In genomic region chr12:12534134-12534866, GRCh38 we compare ENCODE assay signal across 12 cellular contexts. TPM values are rescaled to one million over a fixed set of nuclear protein-coding genes. Genes with fewer than 3 reads are reported as not detected.
A peak's percentile ranks its signal among the peaks of the same experiment; 100 is the strongest.
DNase-seq lines count a peak whose midpoint lies in the region; ATAC-seq, FAIRE-seq and TF ChIP-seq lines count a peak whose summit lies in the region.
"Had no signal": no experiment of that assay in that cellular context is flagged by ENCODE, and none has a peak within 500 bp of the region (broad histone marks: within the 10 kb centered on the region; RNA-seq: fewer than 3 reads in every experiment).

No MANE protein-coding gene starts in this region.

- POLR2A ChIA-PET in activated CD4-positive, alpha-beta memory T cell treated with anti-CD3 and anti-CD28 coated beads for 36 hours (lab: Charles Lee): interaction anchor here (0.6 to 1.3 kb wide), 6 partner anchors 8 to 157 kb away, joined by 3 to 7 read pairs (median 3); no protein-coding TSS in a partner anchor
- POLR2A ChIA-PET in activated CD4-positive, alpha-beta memory T cell treated with anti-CD3 and anti-CD28 coated beads, Interleukin-2, amount 10 ng/mL, durations not matched to agents 7 days and 5 days (lab: Charles Lee): interaction anchor here (0.6 to 1.1 kb wide), 3 partner anchors 9 to 158 kb away, joined by 3 read pairs; no protein-coding TSS in a partner anchor

- DNase-seq in activated CD4-positive, alpha-beta memory T cell treated with anti-CD3 and anti-CD28 coated beads for 36 hours: no peak
- no peak for DNase-seq in activated CD4-positive, alpha-beta memory T cell treated with anti-CD3 and anti-CD28 coated beads, Interleukin-2, amount 10 ng/mL, durations not matched to agents 7 days and 5 days
- peak; percentile 16 for DNase-seq in mesenchymal stem cell
- DNase-seq in testis: peak; percentile 29
- no peak for DNase-seq in MM.1S
- DNase-seq in urothelium cell line (ENCODE audit: low spot score): no peak
- DNase-seq: activated CD4-positive, alpha-beta T cell treated with anti-CD3 and anti-CD28 coated beads for 48 hours; anterior cingulate cortex; GF-D8 had no signal

- no peaks in the 10 kb centered on the region for H3K9me3 Mint-ChIP-seq in activated CD4-positive, alpha-beta memory T cell treated with anti-CD3 and anti-CD28 coated beads for 36 hours
- H3K9me3 Mint-ChIP-seq in activated CD4-positive, alpha-beta memory T cell treated with anti-CD3 and anti-CD28 coated beads, Interleukin-2, amount 10 ng/mL, durations not matched to agents 7 days and 5 days: no peaks in the 10 kb centered on the region
- H3K9me3 Mint-ChIP-seq in activated T-helper 17 cell treated with anti-CD3 and anti-CD28 coated beads, Interleukin-2, amount 50 U/mL, for 72 hours: no peaks in the 10 kb centered on the region

- H3K4me3 Mint-ChIP-seq in activated CD4-positive, alpha-beta memory T cell treated with anti-CD3 and anti-CD28 coated beads for 36 hours: no peak overlapping the region
- no peak overlapping the region for H3K4me3 Mint-ChIP-seq in activated CD4-positive, alpha-beta memory T cell treated with anti-CD3 and anti-CD28 coated beads, Interleukin-2, amount 10 ng/mL, durations not matched to agents 7 days and 5 days
- peak overlapping the region; percentile 70 for H3K4me3 Mint-ChIP-seq in activated T-helper 17 cell treated with anti-CD3 and anti-CD28 coated beads, Interleukin-2, amount 50 U/mL, for 72 hours

- TF ChIP-seq CTCF in testis (IDR thresholded peaks at IDR 0.05) (no peak), MM.1S (IDR thresholded peaks at IDR 0.05; ENCODE audit: low read length) (no peak)

- H2AK5ac ChIP-seq in mesenchymal stem cell (ENCODE audit: low read length, severe bottlenecking): no peak overlapping the region

- H3K14ac ChIP-seq in mesenchymal stem cell (ENCODE audit: low read length in 2 of 2): no peak overlapping the region

- H2AFZ ChIP-seq in mesenchymal stem cell (ENCODE audit: low read depth, low read length) (no peak overlapping the region), MM.1S (ENCODE audit: low read length) (no peak overlapping the region)

- no peaks in the 10 kb centered on the region for H3K27me3 ChIP-seq in mesenchymal stem cell (ENCODE audit: control insufficient read depth in 1 of 2, insufficient read depth in 1 of 2, low read length in 2 of 2)
- no peaks in the 10 kb centered on the region for H3K27me3 ChIP-seq in testis
- H3K27me3 ChIP-seq in MM.1S (replicated peaks; ENCODE audit: insufficient read depth, low read length): no peaks in the 10 kb centered on the region

- no peak overlapping the region for H3K4ac ChIP-seq in mesenchymal stem cell (ENCODE audit: low read depth in 1 of 2, low read length in 2 of 2)

- H3K27me3 Mint-ChIP-seq in activated CD4-positive, alpha-beta memory T cell treated with anti-CD3 and anti-CD28 coated beads for 36 hours: no peaks in the 10 kb centered on the region
- no peaks in the 10 kb centered on the region for H3K27me3 Mint-ChIP-seq in activated CD4-positive, alpha-beta memory T cell treated with anti-CD3 and anti-CD28 coated beads, Interleukin-2, amount 10 ng/mL, durations not matched to agents 7 days and 5 days
- H3K27me3 Mint-ChIP-seq in activated T-helper 17 cell treated with anti-CD3 and anti-CD28 coated beads, Interleukin-2, amount 50 U/mL, for 72 hours: no peaks in the 10 kb centered on the region

- no peak for TF ChIP-seq POLR2A in testis (IDR thresholded peaks at IDR 0.05)

- no peak overlapping the region for H4K91ac ChIP-seq in mesenchymal stem cell (ENCODE audit: low read length)

- FAIRE-seq in urothelium cell line (lab: Jason Lieb, UNC): no peak
- FAIRE-seq: RCC 7860 had no signal

- H2BK15ac ChIP-seq in mesenchymal stem cell (ENCODE audit: low read depth, poor library complexity, severe bottlenecking): no peak overlapping the region

- CTCF ChIA-PET in activated CD4-positive, alpha-beta memory T cell treated with anti-CD3 and anti-CD28 coated beads for 36 hours (lab: Charles Lee): interaction anchor here (0.7 kb wide), 1 partner anchor 163 kb away, joined by 3 read pairs; no protein-coding TSS in a partner anchor
- CTCF ChIA-PET in activated CD4-positive, alpha-beta memory T cell treated with anti-CD3 and anti-CD28 coated beads, Interleukin-2, amount 10 ng/mL, durations not matched to agents 7 days and 5 days (lab: Charles Lee): no interaction called here

- no peak overlapping the region for H3K9ac ChIP-seq in mesenchymal stem cell (ENCODE audit: low read length)
- H3K9ac ChIP-seq in MM.1S (ENCODE audit: low read length): no peak overlapping the region

- H3K27ac ChIP-seq in mesenchymal stem cell (ENCODE audit: low read length, poor library complexity, severe bottlenecking) (no peak overlapping the region), testis (peak overlapping the region; percentile 69 to 74), MM.1S (ENCODE audit: low read length) (no peak overlapping the region)

- H2BK120ac ChIP-seq in mesenchymal stem cell (ENCODE audit: low read depth, low read length): no peak overlapping the region

- H2BK12ac ChIP-seq in mesenchymal stem cell (ENCODE audit: low read length in 2 of 2): no peak overlapping the region

- intact Hi-C loops in activated CD4-positive, alpha-beta memory T cell treated with anti-CD3 and anti-CD28 coated beads for 36 hours (cut with micrococcal nuclease): no loop called here
- intact Hi-C loops in testis (cut with DNase I; ENCODE audit: low total_unique reads): no loop called here

- peaks cover 3% of the 10 kb centered on the region for H3K79me1 ChIP-seq in mesenchymal stem cell (replicated peaks; ENCODE audit: low read length, poor library complexity, severe bottlenecking)

- H3K18ac ChIP-seq in mesenchymal stem cell (ENCODE audit: low read depth in 1 of 2, low read length in 2 of 2): no peak overlapping the region

- no peaks in the 10 kb centered on the region for H3K36me3 ChIP-seq in mesenchymal stem cell (ENCODE audit: control insufficient read depth in 1 of 2, insufficient read depth in 2 of 2, low read depth in 1 of 2, low read length in 2 of 2)
- peaks cover 4% of the 10 kb centered on the region for H3K36me3 ChIP-seq in testis (ENCODE audit: low read depth, missing control alignments)
- H3K36me3 ChIP-seq in MM.1S (replicated peaks; ENCODE audit: insufficient read depth, low read length): no peaks in the 10 kb centered on the region

- H3K36me3 Mint-ChIP-seq in activated CD4-positive, alpha-beta memory T cell treated with anti-CD3 and anti-CD28 coated beads for 36 hours: peaks cover 7% of the 10 kb centered on the region
- H3K36me3 Mint-ChIP-seq in activated CD4-positive, alpha-beta memory T cell treated with anti-CD3 and anti-CD28 coated beads, Interleukin-2, amount 10 ng/mL, durations not matched to agents 7 days and 5 days (ENCODE audit: low read depth): peaks cover 14% of the 10 kb centered on the region
- peaks cover 81% of the 10 kb centered on the region for H3K36me3 Mint-ChIP-seq in activated T-helper 17 cell treated with anti-CD3 and anti-CD28 coated beads, Interleukin-2, amount 50 U/mL, for 72 hours (ENCODE audit: low read depth)

- WGBS in mesenchymal stem cell: 44% methylated on average over 6 of the region's 8 CpGs
- 37 to 64% methylated on average over 8 of the region's 8 CpGs for WGBS in testis, 2 donors

- no peak overlapping the region for H3K4me3 ChIP-seq in mesenchymal stem cell (ENCODE audit: insufficient read depth in 1 of 2, low read depth in 1 of 2, low read length in 2 of 2)
- H3K4me3 ChIP-seq in testis: no peak overlapping the region
- no peak overlapping the region for H3K4me3 ChIP-seq in MM.1S (ENCODE audit: low read length)

- H3K4me2 ChIP-seq in mesenchymal stem cell (ENCODE audit: low read length, poor library complexity, severe bottlenecking) (no peak overlapping the region), MM.1S (ENCODE audit: low read depth, low read length) (no peak overlapping the region)

- no peaks in the 10 kb centered on the region for H3K9me2 ChIP-seq in MM.1S (replicated peaks; ENCODE audit: insufficient read depth, low read length)

- no peaks in the 10 kb centered on the region for H3K79me2 ChIP-seq in MM.1S (ENCODE audit: low read length)

- no peaks in the 10 kb centered on the region for H3F3A ChIP-seq in MM.1S (ENCODE audit: insufficient read depth, low read length)

- peaks cover 39% of the 10 kb centered on the region for H3K4me1 Mint-ChIP-seq in activated CD4-positive, alpha-beta memory T cell treated with anti-CD3 and anti-CD28 coated beads for 36 hours (ENCODE audit: low read depth)
- H3K4me1 Mint-ChIP-seq in activated CD4-positive, alpha-beta memory T cell treated with anti-CD3 and anti-CD28 coated beads, Interleukin-2, amount 10 ng/mL, durations not matched to agents 7 days and 5 days: peaks cover 16% of the 10 kb centered on the region
- H3K4me1 Mint-ChIP-seq in activated T-helper 17 cell treated with anti-CD3 and anti-CD28 coated beads, Interleukin-2, amount 50 U/mL, for 72 hours: peaks cover 31% of the 10 kb centered on the region

- H3K27ac Mint-ChIP-seq in activated CD4-positive, alpha-beta memory T cell treated with anti-CD3 and anti-CD28 coated beads for 36 hours: peak overlapping the region; percentile 39
- no peak overlapping the region for H3K27ac Mint-ChIP-seq in activated CD4-positive, alpha-beta memory T cell treated with anti-CD3 and anti-CD28 coated beads, Interleukin-2, amount 10 ng/mL, durations not matched to agents 7 days and 5 days
- peak overlapping the region; percentile 95 for H3K27ac Mint-ChIP-seq in activated T-helper 17 cell treated with anti-CD3 and anti-CD28 coated beads, Interleukin-2, amount 50 U/mL, for 72 hours

- H4K8ac ChIP-seq in mesenchymal stem cell (ENCODE audit: low read length): no peak overlapping the region

- peak; percentile 49 for ATAC-seq in activated T-helper 17 cell treated with anti-CD3 and anti-CD28 coated beads, Interleukin-2, amount 50 U/mL, for 72 hours (replicated peaks)
- no peak for ATAC-seq in GM18502 (IDR thresholded peaks at IDR 0.05; ENCODE audit: poor library complexity, unreplicated experiment)

- H3K23ac ChIP-seq in mesenchymal stem cell (ENCODE audit: low read length in 2 of 2): no peak overlapping the region

- no peaks in the 10 kb centered on the region for H4K20me1 ChIP-seq in MM.1S (ENCODE audit: insufficient read depth, low read length)

- H2BK5ac ChIP-seq in mesenchymal stem cell (ENCODE audit: low read depth, low read length, poor library complexity, severe bottlenecking): no peak overlapping the region

- H3K4me1 ChIP-seq in mesenchymal stem cell (ENCODE audit: control insufficient read depth, insufficient read depth, low read depth, low read length) (peaks cover 7% of the 10 kb centered on the region), testis (peaks cover 20% of the 10 kb centered on the region), MM.1S (ENCODE audit: low read length) (no peaks in the 10 kb centered on the region)

- H3K9me3 ChIP-seq in mesenchymal stem cell (ENCODE audit: control insufficient read depth, low read length): no peaks in the 10 kb centered on the region
- H3K9me3 ChIP-seq in testis: no peaks in the 10 kb centered on the region
- H3K9me3 ChIP-seq in MM.1S (replicated peaks; ENCODE audit: insufficient read depth, low read length): no peaks in the 10 kb centered on the region

RNA-seq across cellular contexts. Expression of gene DUSP16, which starts 28.4 kb away (rescaled TPM):
- 10 to 100 TPM; 70.2 to 82.1 TPM for total RNA-seq in activated CD4-positive, alpha-beta memory T cell treated with anti-CD3 and anti-CD28 coated beads for 36 hours
- total RNA-seq in activated CD4-positive, alpha-beta memory T cell treated with anti-CD3 and anti-CD28 coated beads, Interleukin-2, amount 10 ng/mL, durations not matched to agents 7 days and 5 days: 10 to 100 TPM; 77.3 to 85.2 TPM
- 100 to 1,000 TPM in 1 of 2 donors, 10 to 100 TPM in 1; 68.8 to 125 TPM for total RNA-seq in activated T-helper 17 cell treated with anti-CD3 and anti-CD28 coated beads, Interleukin-2, amount 50 U/mL, for 72 hours
- 6.2 TPM for polyA plus RNA-seq in mesenchymal stem cell (2013, experiment 1 of 2)
- polyA plus RNA-seq in mesenchymal stem cell (2013, experiment 2 of 2): 6.2 TPM
- total RNA-seq in testis: 10 to 100 TPM; 42.1 to 48.6 TPM
- 22.5 TPM for polyA plus RNA-seq in testis (ENCODE audit: insufficient read depth, low read depth, low replicate concordance)

Comparison
In these comparisons a context has a peak if more than half of its experiments do, and no peak if none do; other contexts are left out.
1. DNase-seq: peak in mesenchymal stem cell (single experiment) and testis (single experiment); none in activated CD4-positive, alpha-beta memory T cell treated with anti-CD3 and anti-CD28 coated beads for 36 hours (single experiment), activated CD4-positive, alpha-beta memory T cell treated with anti-CD3 and anti-CD28 coated beads, Interleukin-2, amount 10 ng/mL, durations not matched to agents 7 days and 5 days (single experiment), MM.1S (single experiment) and urothelium cell line (single experiment).
2. H3K27ac ChIP-seq: peak in testis (2 of 2); none in mesenchymal stem cell (single experiment) and MM.1S (single experiment).